1 cellular context compared by ENCODE assay signal in the genomic region with DNA sequence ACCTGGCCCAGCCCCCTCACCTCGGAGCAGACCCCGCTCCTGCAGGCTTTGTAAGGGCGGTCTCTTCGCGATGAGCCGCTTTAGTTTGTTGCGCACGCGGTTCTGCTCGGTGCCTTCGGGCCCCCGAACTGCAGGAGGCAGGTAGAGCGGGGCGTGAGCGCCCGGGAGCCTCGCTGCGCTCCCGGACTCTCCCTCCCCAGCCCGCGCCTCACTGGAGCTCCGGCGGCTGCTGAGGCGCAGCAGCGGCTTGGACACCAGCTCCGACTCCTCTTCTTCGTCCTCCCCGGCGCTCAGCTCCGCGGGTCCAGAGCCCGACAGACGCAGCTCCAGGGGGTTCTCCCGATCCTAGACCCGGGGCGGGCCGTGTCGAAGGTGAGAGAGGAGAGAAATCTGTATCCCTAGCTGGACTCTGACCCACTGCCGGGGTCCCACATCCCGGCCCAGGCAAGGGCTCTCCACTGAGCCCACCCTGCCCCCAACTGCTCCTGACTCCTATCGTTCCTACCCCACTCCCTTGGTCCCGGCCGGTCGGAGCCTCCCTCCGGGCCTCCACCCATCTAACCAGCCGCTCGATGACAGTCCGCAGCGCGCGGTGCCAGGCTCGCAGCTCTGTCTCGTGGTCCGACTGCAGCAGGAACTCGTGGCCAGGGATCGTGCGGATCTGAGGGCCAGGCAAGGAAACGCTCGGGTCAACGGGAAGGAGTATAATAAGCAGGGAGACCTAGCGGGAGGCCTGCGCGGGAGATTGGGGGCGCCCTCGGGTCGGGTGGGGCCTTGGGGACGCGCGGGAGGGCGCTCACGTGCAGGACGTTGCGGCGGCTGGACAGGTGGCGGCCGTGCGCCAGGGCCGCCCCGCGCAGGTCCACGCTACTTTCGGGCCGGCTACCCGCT.
TF ChIP-seq lines count a peak whose summit lies in the region.

No MANE protein-coding gene starts in this region.

TF ChIP-seq in IMR-90, 13 proteins besides CTCF, POLR2A, EP300 and RAD21:
- no peak for TF ChIP-seq FOS (IDR thresholded peaks at IDR 0.05; ENCODE audit: low read depth, low read length)
- no peak for TF ChIP-seq MAZ (IDR thresholded peaks at IDR 0.05; ENCODE audit: borderline replicate concordance, low read depth, low read length)
- peak; percentile 65 for TF ChIP-seq BHLHE40 (IDR thresholded peaks at IDR 0.05; ENCODE audit: low read depth, low read length)
- TF ChIP-seq MXI1 (IDR thresholded peaks at IDR 0.05; ENCODE audit: borderline replicate concordance, low read depth, low read length): peak; percentile 85; the same call in 1 of the 2 replicates
